Comparison of ENCODE assay signal across 13 cellular contexts in the genomic region with DNA sequence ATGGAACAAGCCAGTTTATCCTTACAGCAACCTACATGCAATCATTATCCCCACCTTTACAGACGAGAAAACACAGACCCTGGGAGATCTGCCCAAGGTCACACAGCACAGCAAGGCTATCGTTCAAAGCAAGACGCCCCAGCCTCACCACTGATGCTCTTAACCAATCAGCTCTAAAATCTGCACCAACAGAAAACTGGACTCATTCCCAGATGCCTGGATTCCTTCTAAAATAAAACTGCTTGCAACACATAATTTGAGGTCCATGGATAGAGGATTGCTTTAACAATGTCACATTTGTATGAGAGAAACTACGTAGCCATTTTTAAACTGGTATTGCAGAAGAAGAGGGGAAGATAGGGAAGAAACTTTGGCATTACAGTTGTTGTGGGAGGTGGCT. TPM values are rescaled to one million over a fixed set of nuclear protein-coding genes. Genes with fewer than 3 reads are reported as not detected.
DNase-seq lines count a peak whose midpoint lies in the region; ATAC-seq, FAIRE-seq and TF ChIP-seq lines count a peak whose summit lies in the region.
"Had no signal": no experiment of that assay in that cellular context is flagged by ENCODE, and none has a peak within 500 bp of the region (broad histone marks: within the 10 kb centered on the region; RNA-seq: fewer than 3 reads in every experiment).

No MANE protein-coding gene starts in this region.

- H3K9me3 Mint-ChIP-seq in neural crest cell = no peaks in the 10 kb centered on the region
- H3K9me3 Mint-ChIP-seq: H9 had no signal

- H3K4me1 ChIP-seq in effector memory CD4-positive, alpha-beta T cell (ENCODE audit: control insufficient read depth, insufficient read depth, low read length, poor library complexity, severe bottlenecking) = peaks cover 84% of the 10 kb centered on the region

- peak; percentile 12 for DNase-seq in CD1c-positive myeloid dendritic cell (ENCODE audit: extremely low spot score)
- DNase-seq in effector memory CD4-positive, alpha-beta T cell = no peak
- DNase-seq in neural crest cell (ENCODE audit: low read depth, low spot score) = no peak
- DNase-seq in H54 (ENCODE audit: insufficient read length, low spot score) = no peak
- no peak for DNase-seq in MG63
- DNase-seq: activated CD8-positive, alpha-beta memory T cell treated with anti-CD3 and anti-CD28 coated beads, Interleukin-2, amount 50 U/mL, for 4 hours; central memory CD4-positive, alpha-beta T cell; H9; NCI-H1436 had no signal

- H3K27ac ChIP-seq in effector memory CD4-positive, alpha-beta T cell (ENCODE audit: insufficient read depth, low read length, poor library complexity, severe bottlenecking) = peak overlapping the region; percentile 27

- peaks cover 72% of the 10 kb centered on the region for H3K4me1 Mint-ChIP-seq in neural crest cell

- H3K9me3 ChIP-seq in effector memory CD4-positive, alpha-beta T cell (ENCODE audit: control insufficient read depth, low read length) = no peaks in the 10 kb centered on the region
- no peaks in the 10 kb centered on the region for H3K9me3 ChIP-seq in MG63

- TF ChIP-seq CTCF in neural crest cell (conservative IDR thresholded peaks at IDR 0.05) = no peak

- peak; percentile 48 for ATAC-seq in SK-N-SH treated with all-trans-retinoic acid at 6 μM for 48 hours
- no peak for ATAC-seq in HG02759 (IDR thresholded peaks at IDR 0.05; ENCODE audit: unreplicated experiment)
- ATAC-seq in HG03432 (IDR thresholded peaks at IDR 0.05; ENCODE audit: unreplicated experiment) = no peak
- ATAC-seq: GM12878 had no signal

- no peaks in the 10 kb centered on the region for H3K27me3 Mint-ChIP-seq in neural crest cell (ENCODE audit: low read depth)

- peaks cover 8% of the 10 kb centered on the region for H3K36me3 ChIP-seq in effector memory CD4-positive, alpha-beta T cell (ENCODE audit: control insufficient read depth, insufficient read depth, low read length)
- peaks cover 39% of the 10 kb centered on the region for H3K36me3 ChIP-seq in MG63

- TF ChIP-seq POLR2A in H54 (IDR thresholded peaks at IDR 0.05; ENCODE audit: low read depth, low read length) = no peak

- H3K27me3 ChIP-seq in effector memory CD4-positive, alpha-beta T cell (replicated peaks; ENCODE audit: control insufficient read depth, insufficient read depth, low read length, poor library complexity, severe bottlenecking) = no peaks in the 10 kb centered on the region
- H3K27me3 ChIP-seq in MG63 = no peaks in the 10 kb centered on the region

- FAIRE-seq in H54 (lab: Jason Lieb, UNC) = no peak
- FAIRE-seq: GM12878 had no signal

- peak overlapping the region; percentile 25 for H3K27ac Mint-ChIP-seq in neural crest cell (ENCODE audit: unreplicated experiment)
- H3K27ac Mint-ChIP-seq: H9 had no signal

- H3K4me3 Mint-ChIP-seq in neural crest cell = peak overlapping the region; percentile 28
- H3K4me3 Mint-ChIP-seq: H9 had no signal

- H3K4me3 ChIP-seq in effector memory CD4-positive, alpha-beta T cell (ENCODE audit: insufficient read depth, low read depth, low read length, poor library complexity, severe bottlenecking) = no peak overlapping the region
- H3K4me3 ChIP-seq in MG63 = no peak overlapping the region
- H3K4me3 ChIP-seq: GM12878 had no signal

- peaks cover 17% of the 10 kb centered on the region for H3K36me3 Mint-ChIP-seq in neural crest cell (ENCODE audit: low read depth)

TF ChIP-seq in SK-N-SH treated with all-trans-retinoic acid at 6 μM for 48 hours, 23 proteins besides CTCF, POLR2A, EP300 and RAD21:
- no peak for TF ChIP-seq ZFP30 (CRISPR knock-in tag; IDR thresholded peaks at IDR 0.05)
- TF ChIP-seq BACH2 (CRISPR knock-in tag; IDR thresholded peaks at IDR 0.05; ENCODE audit: borderline replicate concordance) = no peak
- TF ChIP-seq ZNF565 (CRISPR knock-in tag; conservative IDR thresholded peaks at IDR 0.05; ENCODE audit: low read depth) = no peak
- TF ChIP-seq ZFP3 (CRISPR knock-in tag; IDR thresholded peaks at IDR 0.05) = no peak
- TF ChIP-seq, protein P1, sequence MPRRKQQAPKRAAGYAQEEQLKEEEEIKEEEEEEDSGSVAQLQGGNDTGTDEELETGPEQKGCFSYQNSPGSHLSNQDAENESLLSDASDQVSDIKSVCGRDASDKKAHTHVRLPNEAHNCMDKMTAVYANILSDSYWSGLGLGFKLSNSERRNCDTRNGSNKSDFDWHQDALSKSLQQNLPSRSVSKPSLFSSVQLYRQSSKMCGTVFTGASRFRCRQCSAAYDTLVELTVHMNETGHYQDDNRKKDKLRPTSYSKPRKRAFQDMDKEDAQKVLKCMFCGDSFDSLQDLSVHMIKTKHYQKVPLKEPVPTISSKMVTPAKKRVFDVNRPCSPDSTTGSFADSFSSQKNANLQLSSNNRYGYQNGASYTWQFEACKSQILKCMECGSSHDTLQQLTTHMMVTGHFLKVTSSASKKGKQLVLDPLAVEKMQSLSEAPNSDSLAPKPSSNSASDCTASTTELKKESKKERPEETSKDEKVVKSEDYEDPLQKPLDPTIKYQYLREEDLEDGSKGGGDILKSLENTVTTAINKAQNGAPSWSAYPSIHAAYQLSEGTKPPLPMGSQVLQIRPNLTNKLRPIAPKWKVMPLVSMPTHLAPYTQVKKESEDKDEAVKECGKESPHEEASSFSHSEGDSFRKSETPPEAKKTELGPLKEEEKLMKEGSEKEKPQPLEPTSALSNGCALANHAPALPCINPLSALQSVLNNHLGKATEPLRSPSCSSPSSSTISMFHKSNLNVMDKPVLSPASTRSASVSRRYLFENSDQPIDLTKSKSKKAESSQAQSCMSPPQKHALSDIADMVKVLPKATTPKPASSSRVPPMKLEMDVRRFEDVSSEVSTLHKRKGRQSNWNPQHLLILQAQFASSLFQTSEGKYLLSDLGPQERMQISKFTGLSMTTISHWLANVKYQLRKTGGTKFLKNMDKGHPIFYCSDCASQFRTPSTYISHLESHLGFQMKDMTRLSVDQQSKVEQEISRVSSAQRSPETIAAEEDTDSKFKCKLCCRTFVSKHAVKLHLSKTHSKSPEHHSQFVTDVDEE (CRISPR knock-in tag; IDR thresholded peaks at IDR 0.05) = no peak
- peak; percentile 42 for TF ChIP-seq ISL1 (CRISPR knock-in tag; IDR thresholded peaks at IDR 0.05)

RNA-seq across cellular contexts. Expression of gene COTL1, which starts 6.8 kb away (rescaled TPM):
- total RNA-seq in neural crest cell = 346 and 357 TPM in 2 replicates
- total RNA-seq in MG63 (2014; rRNA removed; shearing (Covaris generic); ENCODE audit: low replicate concordance) = 172 and 175 TPM in 2 replicates

RNA-seq across cellular contexts. Expression of gene KLHL36, which starts 37.3 kb away (rescaled TPM):
- total RNA-seq in neural crest cell = 25.4 and 26.2 TPM in 2 replicates
- 18.4 and 20.5 TPM in 2 replicates for total RNA-seq in MG63 (2014; rRNA removed; shearing (Covaris generic); ENCODE audit: low replicate concordance)
